1 cellular context compared by ENCODE assay signal in genomic region chr12:57708296-57708695, GRCh38.
TF ChIP-seq lines count a peak whose summit lies in the region.

No MANE protein-coding gene starts in this region.

TF ChIP-seq in HepG2, 621 proteins besides CTCF, POLR2A, EP300 and RAD21:
- TF ChIP-seq TAF15 (IDR thresholded peaks at IDR 0.05; ENCODE audit: low read depth, low read length, poor library complexity, severe bottlenecking) (no peak), ZNF770 (CRISPR knock-in tag; IDR thresholded peaks at IDR 0.05) (peak; percentile 69)
